ENCODE assay signal across 30 cellular contexts in genomic region chr15:68984589-68984988, GRCh38. TPM values are rescaled to one million over a fixed set of nuclear protein-coding genes. Genes with fewer than 3 reads are reported as not detected.
"Had no signal": no experiment of that assay in that cellular context is flagged by ENCODE, and none has a peak within 500 bp of the region (broad histone marks: within the 10 kb centered on the region; RNA-seq: fewer than 3 reads in every experiment).

No MANE protein-coding gene starts in this region.

- H3K36me3 Mint-ChIP-seq: activated CD4-positive, alpha-beta memory T cell treated with anti-CD3 and anti-CD28 coated beads for 36 hours; activated naive CD8-positive, alpha-beta T cell treated with anti-CD3 and anti-CD28 coated beads for 36 hours had no signal

- ATAC-seq: effector memory CD8-positive, alpha-beta T cell; left lung; lower lobe of right lung; mucosa of descending colon; psoas muscle; right cardiac atrium had no signal

- H3K9me3 ChIP-seq: left lung, lower lobe of right lung, mucosa of descending colon, pancreas, psoas muscle, spleen, transverse colon had no signal

- DNase-seq: activated CD4-positive, alpha-beta memory T cell treated with anti-CD3 and anti-CD28 coated beads for 36 hours; activated CD4-positive, alpha-beta T cell treated with anti-CD3 and anti-CD28 coated beads for 48 hours; activated CD8-positive, alpha-beta memory T cell treated with anti-CD3 and anti-CD28 coated beads, Interleukin-2, amount 50 U/mL, for 4 hours; activated effector memory CD4-positive, alpha-beta T cell treated with anti-CD3 and anti-CD28 coated beads, Interleukin-2, amount 50 U/mL, for 16 hours; activated naive CD4-positive, alpha-beta T cell treated with anti-CD3 and anti-CD28 coated beads for 36 hours; activated naive CD8-positive, alpha-beta T cell treated with anti-CD3 and anti-CD28 coated beads for 36 hours; activated T-cell treated with anti-CD3 and anti-CD28 coated beads, Interleukin-2, amount 50 U/mL, for 1 hour; amniotic stem cell; cortex of kidney; effector memory CD8-positive, alpha-beta T cell; head of caudate nucleus; left lung; lower lobe of right lung; mesendoderm; mucosa of descending colon; nucleus accumbens; pancreas; psoas muscle; right cardiac atrium; spleen; stimulated activated naive CD4-positive, alpha-beta T cell treated with Interleukin-2 at 50 U/mL for 16 hours; transverse colon had no signal

- H3K9me3 Mint-ChIP-seq: activated CD4-positive, alpha-beta memory T cell treated with anti-CD3 and anti-CD28 coated beads for 36 hours; activated naive CD4-positive, alpha-beta T cell treated with anti-CD3 and anti-CD28 coated beads for 36 hours; activated naive CD8-positive, alpha-beta T cell treated with anti-CD3 and anti-CD28 coated beads for 36 hours; activated T-helper 1 cell treated with anti-CD3 and anti-CD28 coated beads, Interleukin-12 subunit alpha, Interleukin-12 subunit beta, Interleukin-2, Interleukin-4 antibody, amounts not matched to agents 30 ng/mL and 10 ng/mL and 1 ng/mL, durations not matched to agents 14 hours and 24 hours and 36 hours; effector memory CD8-positive, alpha-beta T cell had no signal

- H3K4me1 ChIP-seq: left lung, lower lobe of right lung, pancreas, psoas muscle, spleen, transverse colon had no signal

- H3K4me3 ChIP-seq: left lung, lower lobe of right lung, mucosa of descending colon, pancreas, psoas muscle, spleen, transverse colon had no signal

- H3K27ac ChIP-seq: brain microvascular endothelial cell, left lung, lower lobe of right lung, pancreas, psoas muscle, spleen, transverse colon, VCaP had no signal

- H3K4me1 Mint-ChIP-seq: activated naive CD8-positive, alpha-beta T cell treated with anti-CD3 and anti-CD28 coated beads for 36 hours had no signal

- H3K27me3 ChIP-seq: brain microvascular endothelial cell, left lung, pancreas had no signal

- H3K36me3 ChIP-seq: brain microvascular endothelial cell, left lung, lower lobe of right lung, pancreas, spleen, transverse colon had no signal

- H3K4me3 Mint-ChIP-seq: activated CD4-positive, alpha-beta memory T cell treated with anti-CD3 and anti-CD28 coated beads for 36 hours; activated naive CD4-positive, alpha-beta T cell treated with anti-CD3 and anti-CD28 coated beads for 36 hours; activated naive CD8-positive, alpha-beta T cell treated with anti-CD3 and anti-CD28 coated beads for 36 hours; activated T-helper 1 cell treated with anti-CD3 and anti-CD28 coated beads, Interleukin-12 subunit alpha, Interleukin-12 subunit beta, Interleukin-2, Interleukin-4 antibody, amounts not matched to agents 30 ng/mL and 10 ng/mL and 1 ng/mL, durations not matched to agents 14 hours and 24 hours and 36 hours; effector memory CD8-positive, alpha-beta T cell had no signal

- H3K27ac Mint-ChIP-seq: activated CD4-positive, alpha-beta memory T cell treated with anti-CD3 and anti-CD28 coated beads for 36 hours; activated naive CD4-positive, alpha-beta T cell treated with anti-CD3 and anti-CD28 coated beads for 36 hours; activated naive CD8-positive, alpha-beta T cell treated with anti-CD3 and anti-CD28 coated beads for 36 hours; activated T-helper 1 cell treated with anti-CD3 and anti-CD28 coated beads, Interleukin-12 subunit alpha, Interleukin-12 subunit beta, Interleukin-2, Interleukin-4 antibody, amounts not matched to agents 30 ng/mL and 10 ng/mL and 1 ng/mL, durations not matched to agents 14 hours and 24 hours and 36 hours; effector memory CD8-positive, alpha-beta T cell had no signal

RNA-seq across cellular contexts. Expression of gene NOX5, which starts 29.9 kb away (rescaled TPM):
- total RNA-seq: activated CD8-positive, alpha-beta memory T cell treated with anti-CD3 and anti-CD28 coated beads for 36 hours; activated naive CD4-positive, alpha-beta T cell treated with anti-CD3 and anti-CD28 coated beads for 36 hours; activated naive CD8-positive, alpha-beta T cell treated with anti-CD3 and anti-CD28 coated beads for 36 hours; cardiac septum; lower lobe of right lung; temporal lobe had no signal
- polyA plus RNA-seq: neural cell had no signal

RNA-seq across cellular contexts. Expression of gene SPESP1, which starts 54.3 kb away (rescaled TPM):
- total RNA-seq: astrocyte had no signal
- polyA plus RNA-seq: neural cell had no signal
